In genomic region chr1:64996541-64997257, GRCh38 we compare ENCODE assay signal across 20 cellular contexts. TPM values are rescaled to one million over a fixed set of nuclear protein-coding genes. Genes with fewer than 3 reads are reported as not detected.
DNase-seq lines count a peak whose midpoint lies in the region; ATAC-seq, FAIRE-seq and TF ChIP-seq lines count a peak whose summit lies in the region.
"Had no signal": no experiment of that assay in that cellular context is flagged by ENCODE, and none has a peak within 500 bp of the region (broad histone marks: within the 10 kb centered on the region; RNA-seq: fewer than 3 reads in every experiment).

No MANE protein-coding gene starts in this region.

- H3K9me1 ChIP-seq in IMR-90 (ENCODE audit: insufficient read depth, low read length) (peaks cover 7% of the 10 kb centered on the region), K562 (ENCODE audit: control insufficient read depth, insufficient read depth, low read length) (no peaks in the 10 kb centered on the region)

- intact Hi-C loops in IMR-90 (cut with micrococcal nuclease), result no loop called here
- intact Hi-C loops in K562 (cut with micrococcal nuclease), result no loop called here

- H3K27ac ChIP-seq in HEK293 (ENCODE audit: extremely low read depth, low read depth, low read length), result no peak overlapping the region
- no peak overlapping the region for H3K27ac ChIP-seq in IMR-90 (ENCODE audit: insufficient read depth, low read length)
- H3K27ac ChIP-seq in K562 (ENCODE audit: extremely low read depth, low read depth, low read length), result no peak overlapping the region
- H3K27ac ChIP-seq: BLaER1, C4-2B had no signal

- H4K91ac ChIP-seq in IMR-90 (ENCODE audit: insufficient read depth, low read depth, low read length), result no peak overlapping the region

- FAIRE-seq in K562 (lab: Jason Lieb, UNC), result no peak
- peak; percentile 33 for FAIRE-seq in islet of Langerhans (lab: Jason Lieb, UNC)
- FAIRE-seq: D721Med, GM12878, H54 had no signal

- H3K4me1 ChIP-seq in HEK293 (ENCODE audit: control insufficient read depth, insufficient read depth, low read length) (peaks cover 2% of the 10 kb centered on the region; the same call in 1 of the 2 replicates), IMR-90 (ENCODE audit: control insufficient read depth, insufficient read depth, low read length) (peaks cover 6% of the 10 kb centered on the region), K562 (replicated peaks in 1 of 2; ENCODE audit: control insufficient read depth in 2 of 2, insufficient read depth in 2 of 2, low read length in 2 of 2) (peaks cover 0 to 5% of the 10 kb centered on the region in 2 experiments; a peak in 3 of 5 replicates)
- H3K4me1 ChIP-seq: HAP-1 had no signal

- H3K14ac ChIP-seq in IMR-90 (replicated peaks; ENCODE audit: low read depth, low read length), result no peak overlapping the region

- H3K4me2 ChIP-seq in IMR-90 (ENCODE audit: low read depth, low read length), result no peak overlapping the region
- H3K4me2 ChIP-seq in K562 (ENCODE audit: insufficient read depth, low read length), result no peak overlapping the region
- H3K4me2 ChIP-seq: BLaER1 had no signal

- H3K27me3 ChIP-seq in IMR-90 (ENCODE audit: control insufficient read depth, insufficient read depth, low read length), result no peaks in the 10 kb centered on the region
- no peaks in the 10 kb centered on the region for H3K27me3 ChIP-seq in K562 (ENCODE audit: control insufficient read depth in 2 of 2, insufficient read depth in 2 of 2, low read length in 2 of 2)

- H2AFZ ChIP-seq in IMR-90 (replicated peaks; ENCODE audit: low read length, poor library complexity) (no peak overlapping the region), K562 (ENCODE audit: low read depth, low read length) (no peak overlapping the region)

- no TSS peak for BruUV-seq in IMR-90 (replicated peaks; lab: Mats Ljungman, UMichigan)
- no TSS peak for BruUV-seq in K562 (replicated peaks; lab: Mats Ljungman, UMichigan)

- H3K9me3 ChIP-seq in HEK293 (ENCODE audit: control insufficient read depth, insufficient read depth, low read depth, low read length) (no peaks in the 10 kb centered on the region), IMR-90 (ENCODE audit: control insufficient read depth, insufficient read depth, low read length) (no peaks in the 10 kb centered on the region), K562 (replicated peaks; ENCODE audit: control insufficient read depth, insufficient read depth, low read depth, low read length) (no peaks in the 10 kb centered on the region; the same call in 1 of the 2 replicates)
- H3K9me3 ChIP-seq: HAP-1 had no signal

- no CpG with 5 or more reads among the region's 6 CpGs for WGBS in IMR-90 (ENCODE audit: extremely low coverage in 2 of 2, insufficient read length in 1 of 2), 2 experiments
- WGBS in K562 (ENCODE audit: insufficient coverage, low coverage, missing lambda C conversion rate), result 30% methylated on average over 6 of the region's 6 CpGs

- peaks cover 0 to 4% of the 10 kb centered on the region in 2 experiments; a peak in 1 of 4 replicates for H3K79me1 ChIP-seq in IMR-90 (ENCODE audit: low read depth in 1 of 2, low read length in 2 of 2)

- H2BK120ac ChIP-seq in IMR-90 (ENCODE audit: low read depth, low read length), result no peak overlapping the region

- TF ChIP-seq EP300 in K562 (IDR thresholded peaks at IDR 0.05; ENCODE audit: low read length), result no peak

- no peaks in the 10 kb centered on the region for H3K36me3 ChIP-seq in HEK293 (ENCODE audit: control insufficient read depth in 2 of 2, insufficient read depth in 1 of 2, low read length in 2 of 2)
- H3K36me3 ChIP-seq in IMR-90 (ENCODE audit: control insufficient read depth, insufficient read depth, low read length), result no peaks in the 10 kb centered on the region
- H3K36me3 ChIP-seq in K562 (ENCODE audit: control insufficient read depth, insufficient read depth, low read length), result no peaks in the 10 kb centered on the region
- H3K36me3 ChIP-seq: HAP-1 had no signal

- no peak overlapping the region for H3K4me3 ChIP-seq in HEK293 (ENCODE audit: low read depth, low read length)
- H3K4me3 ChIP-seq in IMR-90 (ENCODE audit: insufficient read depth, low read depth, low read length), result no peak overlapping the region
- H3K4me3 ChIP-seq in K562, result no peak overlapping the region
- H3K4me3 ChIP-seq: BLaER1, GM12878, HAP-1 had no signal

- CTCF ChIA-PET in HEK293 (lab: Yijun Ruan, JAX) (no interaction called here), IMR-90 (lab: Yijun Ruan, JAX) (no interaction called here), K562 (lab: Yijun Ruan, JAX; ENCODE audit: low intra/inter-chr PET ratio) (no interaction called here)

- no peak overlapping the region for H2BK20ac ChIP-seq in IMR-90 (ENCODE audit: low read depth, low read length)

- TF ChIP-seq RAD21 in IMR-90 (IDR thresholded peaks at IDR 0.05; ENCODE audit: low read length) (no peak), K562 (CRISPR knock-in tag; conservative IDR thresholded peaks at IDR 0.05 in 1 of 2, IDR thresholded peaks at IDR 0.05 in 1 of 2) (no peak)

- H3K18ac ChIP-seq in IMR-90 (ENCODE audit: low read depth, low read length), result no peak overlapping the region

- H3K9ac ChIP-seq in IMR-90 (ENCODE audit: low read depth, low read length) (no peak overlapping the region), K562 (ENCODE audit: insufficient read depth in 1 of 2, low read depth in 2 of 2, low read length in 2 of 2) (no peak overlapping the region)
- H3K9ac ChIP-seq: BLaER1 had no signal

- TF ChIP-seq CTCF in HEK293 (tag by site-specific recombination; IDR thresholded peaks at IDR 0.05) (no peak), IMR-90 (conservative IDR thresholded peaks at IDR 0.05; ENCODE audit: low read depth, low read length) (no peak), K562 (IDR thresholded peaks at IDR 0.05 in 2 of 3, conservative IDR thresholded peaks at IDR 0.05 in 1 of 3; ENCODE audit: insufficient read depth in 2 of 3, low read depth in 1 of 3, low read length in 3 of 3) (no peak)

- no peak for DNase-seq in IMR-90
- DNase-seq in K562 (ENCODE audit: extremely low read depth in 1 of 4, low spot score in 3 of 4), result no peak
- DNase-seq in NCI-H1105 (lab: John Stamatoyannopoulos, UW), result no peak
- DNase-seq in MV-4-11 (lab: John Stamatoyannopoulos, UW), result no peak
- DNase-seq: CD4-positive, alpha-beta T cell; CD8-positive, alpha-beta memory T cell; DMS 273 treated with DMSO at 0.1 percent for 48 hours; DMS79; EL; GDM1; GOT3 had no signal

- dilution Hi-C loops in IMR-90 (cut with HindIII; ENCODE audit: low sequenced_read_pairs, unreplicated experiment), result no loop called here

- H4K8ac ChIP-seq in IMR-90 (ENCODE audit: low read depth in 2 of 2, low read length in 2 of 2), result no peak overlapping the region

- no peak overlapping the region for H2AK5ac ChIP-seq in IMR-90 (ENCODE audit: low read depth, low read length)

- POLR2A ChIA-PET in HEK293 (lab: Yijun Ruan, JAX), result no interaction called here
- POLR2A ChIA-PET in IMR-90 (lab: Charles Lee; ENCODE audit: unreplicated experiment), result no interaction called here
- POLR2A ChIA-PET in K562 (lab: Yijun Ruan, JAX), result interaction anchor here (0.6 kb wide), 1 partner anchor 24 kb away, joined by 3 read pairs; no protein-coding TSS in a partner anchor

- in situ Hi-C loops in IMR-90 (cut with MboI; ENCODE audit: low sequenced_read_pairs) (loop anchor here (25.0 kb wide), 1 partner anchor 734 kb away; no protein-coding TSS in a partner anchor), K562 (cut with MboI) (no loop called here)

- no peak overlapping the region for H2AK9ac ChIP-seq in IMR-90 (replicated peaks; ENCODE audit: low read depth, low read length, poor library complexity)

- no peak overlapping the region for H2BK15ac ChIP-seq in IMR-90 (ENCODE audit: low read depth, low read length)

- H3K79me2 ChIP-seq in K562 (ENCODE audit: control insufficient read depth, insufficient read depth, low read length), result no peaks in the 10 kb centered on the region

- H3K23ac ChIP-seq in IMR-90 (ENCODE audit: low read depth, low read length), result no peak overlapping the region

- no peak overlapping the region for H2BK5ac ChIP-seq in IMR-90 (ENCODE audit: low read depth, low read length, poor library complexity, severe bottlenecking)

- no peaks in the 10 kb centered on the region for H4K20me1 ChIP-seq in IMR-90 (ENCODE audit: insufficient read depth, low read length)
- H4K20me1 ChIP-seq in K562 (replicated peaks; ENCODE audit: control insufficient read depth, insufficient read depth, low read length), result no peaks in the 10 kb centered on the region

- no peak overlapping the region for H3K56ac ChIP-seq in IMR-90 (ENCODE audit: extremely low read depth, insufficient read depth, low read length)

- no peak overlapping the region for H3K4ac ChIP-seq in IMR-90 (ENCODE audit: low read depth, low read length)

- H4K5ac ChIP-seq in IMR-90 (ENCODE audit: low read depth, low read length), result no peak overlapping the region

- ATAC-seq in IMR-90 (ENCODE audit: low read depth) (no peak), K562 (no peak), GM19328 (IDR thresholded peaks at IDR 0.05; ENCODE audit: unreplicated experiment) (no peak)
- ATAC-seq: GM12878 had no signal

- TF ChIP-seq POLR2A in IMR-90 (IDR thresholded peaks at IDR 0.05; ENCODE audit: low read depth, low read length) (no peak), K562 (conservative IDR thresholded peaks at IDR 0.05) (no peak)

TF ChIP-seq in K562, 482 proteins besides CTCF, POLR2A, EP300 and RAD21 (continues in another document):
- TF ChIP-seq ZNF197 (CRISPR knock-in tag; IDR thresholded peaks at IDR 0.05; ENCODE audit: low read depth), result no peak
- TF ChIP-seq BACH1 (tag; IDR thresholded peaks at IDR 0.05), result no peak

RNA-seq across cellular contexts. Expression of gene JAK1, which starts 30.4 kb away (rescaled TPM):
- total RNA-seq in IMR-90 (2012; rRNA removed), result 101 and 103 TPM in 2 replicates
- 61.6 and 76.9 TPM in 2 replicates for polyA plus RNA-seq in IMR-90 (2012; rRNA removed)
- 27.1 and 56.2 TPM in 2 replicates for polyA plus RNA-seq in IMR-90 (2012; cell fraction: cytosol; rRNA removed)
- polyA plus RNA-seq in IMR-90 (2012; cell fraction: nucleus; rRNA removed; ENCODE audit: low replicate concordance), result 24.6 and 68.2 TPM in 2 replicates
- total RNA-seq in K562 (2011; cell fraction: chromatin; rRNA removed; ENCODE audit: low replicate concordance), result 82.2 and 105 TPM in 2 replicates
- total RNA-seq in K562 (2011; cell fraction: nucleolus; rRNA removed), result 37.4 and 43.0 TPM in 2 replicates
- 62.0 and 66.7 TPM in 2 replicates for total RNA-seq in K562 (2011; cell fraction: nucleoplasm; rRNA removed)
- 27.1 and 28.2 TPM in 2 replicates for total RNA-seq in K562 (2014; rRNA removed)
- total RNA-seq in K562 (2014; rRNA removed; fragmentation: Illumina TruSeq; extraction: Trizol), result 42.5 and 46.8 TPM in 2 replicates
- total RNA-seq in K562 (2015; rRNA removed; fragmentation: Illumina TruSeq; extraction: Trizol), result 40.6 and 43.4 TPM in 2 replicates
- 43.0 TPM in 2 replicates for total RNA-seq in K562 (2021)
- polyA plus RNA-seq in K562 (2011; rRNA removed), result 32.0 and 43.9 TPM in 2 replicates
- 21.9 and 26.6 TPM in 2 replicates for polyA plus RNA-seq in K562 (2011; cell fraction: cytosol; rRNA removed)
- 88.9 and 89.1 TPM in 2 replicates for polyA plus RNA-seq in K562 (2011; cell fraction: nucleus; rRNA removed)
- polyA plus RNA-seq in K562 (2012), result 29.9 and 45.8 TPM in 2 replicates
- polyA plus RNA-seq in K562 (2014; fragmentation: Illumina TruSeq; extraction: Trizol), result 37.3 and 44.1 TPM in 2 replicates
- 10 to 100 TPM in 1 of 2 experiments, 1 to 10 TPM in 1; 9.7 to 13.0 TPM for polyA plus RNA-seq in K562 (2014; fragmentation: Nextera tagmentation; extraction: Ambion mirVana)
- polyA plus RNA-seq in K562 (2014; rRNA removed), result 23.0 and 28.3 TPM in 2 replicates
- 56.4 and 60.1 TPM in 2 replicates for polyA minus RNA-seq in K562 (2011; rRNA and poly(A)+ RNA removed)
- polyA minus RNA-seq in K562 (2011; cell fraction: cytosol; rRNA and poly(A)+ RNA removed), result 38.3 and 41.6 TPM in 2 replicates
- 46.7 and 70.9 TPM in 2 replicates for polyA minus RNA-seq in K562 (2011; cell fraction: nucleus; rRNA and poly(A)+ RNA removed)
